ENCODE assay signal across 8 cellular contexts in genomic region chr16:28711220-28712083, GRCh38. TPM values are rescaled to one million over a fixed set of nuclear protein-coding genes. Genes with fewer than 3 reads are reported as not detected.
DNase-seq lines count a peak whose midpoint lies in the region; ATAC-seq, FAIRE-seq and TF ChIP-seq lines count a peak whose summit lies in the region.
"Not testable (repeated sequence)": the region's sequence is repeated elsewhere in the genome, so short reads cannot be mapped to it uniquely, and the experiment has no call there.

A gene with protein sequence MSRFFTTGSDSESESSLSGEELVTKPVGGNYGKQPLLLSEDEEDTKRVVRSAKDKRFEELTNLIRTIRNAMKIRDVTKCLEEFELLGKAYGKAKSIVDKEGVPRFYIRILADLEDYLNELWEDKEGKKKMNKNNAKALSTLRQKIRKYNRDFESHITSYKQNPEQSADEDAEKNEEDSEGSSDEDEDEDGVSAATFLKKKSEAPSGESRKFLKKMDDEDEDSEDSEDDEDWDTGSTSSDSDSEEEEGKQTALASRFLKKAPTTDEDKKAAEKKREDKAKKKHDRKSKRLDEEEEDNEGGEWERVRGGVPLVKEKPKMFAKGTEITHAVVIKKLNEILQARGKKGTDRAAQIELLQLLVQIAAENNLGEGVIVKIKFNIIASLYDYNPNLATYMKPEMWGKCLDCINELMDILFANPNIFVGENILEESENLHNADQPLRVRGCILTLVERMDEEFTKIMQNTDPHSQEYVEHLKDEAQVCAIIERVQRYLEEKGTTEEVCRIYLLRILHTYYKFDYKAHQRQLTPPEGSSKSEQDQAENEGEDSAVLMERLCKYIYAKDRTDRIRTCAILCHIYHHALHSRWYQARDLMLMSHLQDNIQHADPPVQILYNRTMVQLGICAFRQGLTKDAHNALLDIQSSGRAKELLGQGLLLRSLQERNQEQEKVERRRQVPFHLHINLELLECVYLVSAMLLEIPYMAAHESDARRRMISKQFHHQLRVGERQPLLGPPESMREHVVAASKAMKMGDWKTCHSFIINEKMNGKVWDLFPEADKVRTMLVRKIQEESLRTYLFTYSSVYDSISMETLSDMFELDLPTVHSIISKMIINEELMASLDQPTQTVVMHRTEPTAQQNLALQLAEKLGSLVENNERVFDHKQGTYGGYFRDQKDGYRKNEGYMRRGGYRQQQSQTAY (plus strand): TSS chr16:28711464. CDS start chr16:28711687, 223 bp downstream.

- not testable (repeated sequence) for TF ChIP-seq CTCF in A673 (conservative IDR thresholded peaks at IDR 0.05; ENCODE audit: low read depth, low read length); HFFc6 (IDR thresholded peaks at IDR 0.05); WTC11 (IDR thresholded peaks at IDR 0.05); kidney (IDR thresholded peaks at IDR 0.05; ENCODE audit: borderline replicate concordance, extremely low read depth, insufficient read depth)

- not testable (repeated sequence) for H3K36me3 Mint-ChIP-seq in HFFc6 (ENCODE audit: low read depth); WTC11

- not testable (repeated sequence) for H3K9me3 Mint-ChIP-seq in HFFc6, WTC11

- H3K4me3 Mint-ChIP-seq in HFFc6, result not testable (repeated sequence)
- peak within 1 kb of the TSS; percentile 63 for H3K4me3 Mint-ChIP-seq in WTC11

- POLR2A ChIA-PET in A673 (lab: Charles Lee; ENCODE audit: low non-redundant PET); WTC11 (lab: Charles Lee): not testable (repeated sequence)

- FAIRE-seq in kidney (lab: Jason Lieb, UNC), result not testable (repeated sequence)

- H3K4me1 Mint-ChIP-seq in HFFc6 (ENCODE audit: low read depth); WTC11: not testable (repeated sequence)

- not testable (repeated sequence) for DNase-seq in A673 (ENCODE audit: low spot score); HFFc6; WTC11 (ENCODE audit: low spot score); dermis microvascular lymphatic vessel endothelial cell (ENCODE audit: low read depth in 2 of 2); kidney; renal cortical epithelial cell (ENCODE audit: low read depth)

- BruUV-seq in A673 (replicated peaks; lab: Mats Ljungman, UMichigan), result not testable (repeated sequence)

- H3K27ac ChIP-seq in A673 (ENCODE audit: low read depth, low read length, poor library complexity, severe bottlenecking); kidney (ENCODE audit: low read depth in 2 of 2, low read length in 2 of 2): not testable (repeated sequence)

- H3K36me3 ChIP-seq in A673 (ENCODE audit: insufficient read depth, low read length, poor library complexity, severe bottlenecking); kidney (ENCODE audit: control insufficient read depth in 1 of 2, insufficient read depth in 2 of 2, low read length in 2 of 2): not testable (repeated sequence)

- H3K27ac Mint-ChIP-seq in HFFc6, WTC11: not testable (repeated sequence)

- CTCF ChIA-PET in A673 (lab: Charles Lee); WTC11 (lab: Charles Lee): not testable (repeated sequence)

- H3K9me3 ChIP-seq in A673 (ENCODE audit: low read depth, low read length, poor library complexity, severe bottlenecking); kidney (ENCODE audit: control insufficient read depth in 1 of 2, low read length in 2 of 2): not testable (repeated sequence)

- not testable (repeated sequence) for H3K4me3 ChIP-seq in A673 (ENCODE audit: low read depth, low read length, poor library complexity, severe bottlenecking); kidney (ENCODE audit: low read length in 2 of 2)

- intact Hi-C loops in A673 (cut with micrococcal nuclease; ENCODE audit: unreplicated experiment); kidney (cut with DNase I): not testable (repeated sequence)

- H3K27me3 Mint-ChIP-seq in HFFc6 (ENCODE audit: insufficient read depth); WTC11 (ENCODE audit: low read depth): not testable (repeated sequence)

- not testable (repeated sequence) for H3K9ac ChIP-seq in kidney (ENCODE audit: low read length in 2 of 2)

- not testable (repeated sequence) for H3K4me1 ChIP-seq in A673 (ENCODE audit: insufficient read depth, low read length, poor library complexity, severe bottlenecking); kidney (ENCODE audit: control insufficient read depth in 1 of 2, insufficient read depth in 1 of 2, low read depth in 1 of 2, low read length in 2 of 2)

- H3K27me3 ChIP-seq in A673 (replicated peaks; ENCODE audit: insufficient read depth, low read depth, low read length, poor library complexity), result not testable (repeated sequence)

- ATAC-seq in GM18907 (IDR thresholded peaks at IDR 0.05; ENCODE audit: unreplicated experiment) (peak; percentile 94), HG03469 (IDR thresholded peaks at IDR 0.05; ENCODE audit: unreplicated experiment) (peak; percentile 91), WTC11 (peak; percentile 95)

RNA-seq across cellular contexts. Expression of the gene that starts here (rescaled TPM):
- total RNA-seq in A673 (2021), result 824 and 839 TPM in 2 replicates
- 100 to 1,000 TPM; 565 to 629 (median 588) TPM for total RNA-seq in HFFc6 (2021; fragmentation: NEBNext Ultra II Directional; extraction: Animal tissue kit (Norgen Biotek cat#: 25700))
- total RNA-seq in WTC11 (2021), result 728 to 868 TPM (median 730 TPM) in 3 replicates
- total RNA-seq in dermis microvascular lymphatic vessel endothelial cell, result 255 and 283 TPM in 2 replicates
- 424 TPM for total RNA-seq in kidney
- polyA plus RNA-seq in kidney (ENCODE audit: insufficient read depth, low read depth, low replicate concordance), result 542 TPM
- total RNA-seq in renal cortical epithelial cell, result 75.2 and 177 TPM in 2 replicates
